In genomic region chr2:41840702-41841551, GRCh38 we compare ENCODE assay signal across 8 cellular contexts.
A peak's percentile ranks its signal among the peaks of the same experiment; 100 is the strongest.
DNase-seq lines count a peak whose midpoint lies in the region; ATAC-seq and TF ChIP-seq lines count a peak whose summit lies in the region.

No MANE protein-coding gene starts in this region.

- TF ChIP-seq CTCF in Panc1 (IDR thresholded peaks at IDR 0.05) (peak; percentile 99), fibroblast of lung (conservative IDR thresholded peaks at IDR 0.05 in 1 of 2, IDR thresholded peaks at IDR 0.05 in 1 of 2; ENCODE audit: low read depth in 1 of 2, low read length in 2 of 2) (peak; percentile 94 to 99)

- H3K4me3 ChIP-seq in Panc1 (ENCODE audit: low read depth in 2 of 2, low read length in 2 of 2) (peak overlapping the region; percentile 80 to 91), fibroblast of lung (replicated peaks in 1 of 4; ENCODE audit: control extremely low read depth in 1 of 4, insufficient read depth in 1 of 4, low read depth in 3 of 4, low read length in 4 of 4) (peak overlapping the region; percentile 64 to 84 (median 74))
- H3K4me3 ChIP-seq in naive thymus-derived CD4-positive, alpha-beta T cell (ENCODE audit: low read length): peak overlapping the region; percentile 90

- H3K4me3 Mint-ChIP-seq in naive thymus-derived CD4-positive, alpha-beta T cell: peak overlapping the region; percentile 90 to 99 (median 95)
- peak overlapping the region; percentile 93 to 97 for H3K4me3 Mint-ChIP-seq in stimulated activated naive B cell treated with anti-CD40 and anti-IgM and Interleukin-4, amounts not matched to agents 10 μg/mL and 1 μg/mL and 100 μg/mL, for 72 hours

- BruUV-seq in Panc1 (replicated peaks; lab: Mats Ljungman, UMichigan): no TSS peak

- H3K27ac Mint-ChIP-seq in naive thymus-derived CD4-positive, alpha-beta T cell: peak overlapping the region; percentile 84 to 99 (median 96)
- H3K27ac Mint-ChIP-seq in stimulated activated naive B cell treated with anti-CD40 and anti-IgM and Interleukin-4, amounts not matched to agents 10 μg/mL and 1 μg/mL and 100 μg/mL, for 72 hours: peak overlapping the region; percentile 95

- H3K9me3 ChIP-seq in Panc1 (ENCODE audit: control insufficient read depth, insufficient read depth, low read depth, low read length) (no peaks in the 10 kb centered on the region), fibroblast of lung (ENCODE audit: control insufficient read depth, insufficient read depth, low read depth, low read length) (no peaks in the 10 kb centered on the region)
- no peaks in the 10 kb centered on the region for H3K9me3 ChIP-seq in naive thymus-derived CD4-positive, alpha-beta T cell (ENCODE audit: control insufficient read depth in 2 of 3, low read length in 3 of 3)

- in situ Hi-C loops in Panc1 (cut with HindIII; ENCODE audit: low pct_unique_long_range_greater_than_20kb, low sequenced_read_pairs): no loop called here

- H3K4me2 ChIP-seq in fibroblast of lung (ENCODE audit: extremely low read depth, insufficient read depth, low read length): peak overlapping the region; percentile 71

- peaks cover 18 to 34% (median 24%) of the 10 kb centered on the region in 5 donors for H3K27me3 Mint-ChIP-seq in naive thymus-derived CD4-positive, alpha-beta T cell
- peaks cover 29 to 37% of the 10 kb centered on the region in 2 donors for H3K27me3 Mint-ChIP-seq in stimulated activated naive B cell treated with anti-CD40 and anti-IgM and Interleukin-4, amounts not matched to agents 10 μg/mL and 1 μg/mL and 100 μg/mL, for 72 hours

- CTCF ChIA-PET in Panc1 (lab: Charles Lee): interaction anchor here (0.6 to 0.7 kb wide), 2 partner anchors 416 to 1390 kb away, joined by 5 to 8 read pairs; no protein-coding TSS in a partner anchor
- CTCF ChIA-PET in naive thymus-derived CD4-positive, alpha-beta T cell (lab: Charles Lee): interaction anchor here (0.7 to 1.5 kb wide), 8 partner anchors 11 to 487 kb away, joined by 3 to 5 read pairs (median 4); no protein-coding TSS in a partner anchor

- H3K27ac ChIP-seq in Panc1 (ENCODE audit: low read length) (peak overlapping the region; percentile 84), fibroblast of lung (ENCODE audit: insufficient read depth, low read length) (peak overlapping the region; percentile 63)
- peak overlapping the region; percentile 83 for H3K27ac ChIP-seq in naive thymus-derived CD4-positive, alpha-beta T cell (ENCODE audit: low read depth, low read length)

- H3K27me3 ChIP-seq in Panc1 (ENCODE audit: control insufficient read depth, insufficient read depth, low read length) (peaks cover 10% of the 10 kb centered on the region), fibroblast of lung (ENCODE audit: control insufficient read depth, insufficient read depth, low read length) (no peaks in the 10 kb centered on the region)
- no peaks in the 10 kb centered on the region for H3K27me3 ChIP-seq in naive thymus-derived CD4-positive, alpha-beta T cell (ENCODE audit: control insufficient read depth in 2 of 2, insufficient read depth in 2 of 2, low read length in 2 of 2)

- peaks cover 6 to 16% (median 10%) of the 10 kb centered on the region in 7 donors for H3K4me1 Mint-ChIP-seq in naive thymus-derived CD4-positive, alpha-beta T cell
- H3K4me1 Mint-ChIP-seq in stimulated activated naive B cell treated with anti-CD40 and anti-IgM and Interleukin-4, amounts not matched to agents 10 μg/mL and 1 μg/mL and 100 μg/mL, for 72 hours: peaks cover 5 to 7% of the 10 kb centered on the region in 2 donors

- H3K9ac ChIP-seq in fibroblast of lung (ENCODE audit: insufficient read depth, low read length): peak overlapping the region; percentile 56

- H3K79me2 ChIP-seq in fibroblast of lung (ENCODE audit: control insufficient read depth, insufficient read depth, low read length): no peaks in the 10 kb centered on the region

- intact Hi-C loops in Panc1 (cut with micrococcal nuclease; ENCODE audit: unreplicated experiment): no loop called here
- intact Hi-C loops in naive thymus-derived CD4-positive, alpha-beta T cell (cut with micrococcal nuclease): loop anchor here (1.0 to 10.0 kb wide), 17 partner anchors 28 to 1386 kb away; partner anchors contain the start of genes COX7A2L (in 2 of the 2), KCNG3 (in 2 of the 2), EML4 (in 1 of the 2) and MTA3 (in 1 of the 2)

- DNase-seq in DMS79 (lab: John Stamatoyannopoulos, UW): peak; percentile 90
- DNase-seq in KG1 (lab: John Stamatoyannopoulos, UW): peak; percentile 86
- peak; percentile 86 for DNase-seq in Panc1 (ENCODE audit: low read depth, low spot score)
- peak; percentile 94 to 96 for DNase-seq in activated T-helper 1 cell treated with anti-CD3 and anti-CD28 coated beads, Interleukin-2, amount 50 U/mL, for 16 hours (ENCODE audit: low read depth in 1 of 2, low spot score in 1 of 2)
- DNase-seq in fibroblast of lung (ENCODE audit: low read depth in 2 of 2): peak; percentile 96 to 98
- DNase-seq in naive thymus-derived CD4-positive, alpha-beta T cell: peak; percentile 93 to 98 (median 97)
- DNase-seq in stimulated activated naive B cell treated with anti-CD40 and anti-IgM and Interleukin-4, amounts not matched to agents 10 μg/mL and 1 μg/mL and 100 μg/mL, for 72 hours: peak; percentile 97

- H3K36me3 ChIP-seq in Panc1 (ENCODE audit: control insufficient read depth, insufficient read depth, low read length): peaks cover 2% of the 10 kb centered on the region; the same call in 1 of the 2 replicates
- no peaks in the 10 kb centered on the region for H3K36me3 ChIP-seq in fibroblast of lung (ENCODE audit: control insufficient read depth, insufficient read depth, low read length)
- no peaks in the 10 kb centered on the region for H3K36me3 ChIP-seq in naive thymus-derived CD4-positive, alpha-beta T cell (ENCODE audit: control insufficient read depth in 2 of 3, insufficient read depth in 3 of 3, low read length in 3 of 3)

- POLR2A ChIA-PET in Panc1 (lab: Charles Lee): interaction anchor here (0.5 kb wide), 1 partner anchor 144 kb away, joined by 5 read pairs; no protein-coding TSS in a partner anchor
- POLR2A ChIA-PET in naive thymus-derived CD4-positive, alpha-beta T cell (lab: Charles Lee): interaction anchor here (0.6 to 2.0 kb wide), 8 partner anchors 9 to 1752 kb away, joined by 3 to 5 read pairs (median 3); no protein-coding TSS in a partner anchor

- H2AFZ ChIP-seq in fibroblast of lung (ENCODE audit: low read length): peak overlapping the region; percentile 91

- peaks cover 8% of the 10 kb centered on the region; the same call in 1 of the 2 replicates for H3K4me1 ChIP-seq in Panc1 (ENCODE audit: control insufficient read depth, insufficient read depth, low read length)
- no peaks in the 10 kb centered on the region for H3K4me1 ChIP-seq in fibroblast of lung (ENCODE audit: control insufficient read depth, extremely low read depth, insufficient read depth, low read length)
- H3K4me1 ChIP-seq in naive thymus-derived CD4-positive, alpha-beta T cell (ENCODE audit: control insufficient read depth in 2 of 2, insufficient read depth in 2 of 2, low read length in 2 of 2): peaks cover 0 to 5% of the 10 kb centered on the region in 2 donors

- H4K20me1 ChIP-seq in fibroblast of lung (ENCODE audit: control insufficient read depth, extremely low read depth, insufficient read depth, low read length): no peaks in the 10 kb centered on the region

- ATAC-seq in GM21723 (IDR thresholded peaks at IDR 0.05; ENCODE audit: unreplicated experiment) (peak; percentile 100), Panc1 (peak; percentile 100)
- ATAC-seq in naive thymus-derived CD4-positive, alpha-beta T cell: peak; percentile 99
- peak; percentile 100 for ATAC-seq in stimulated activated naive B cell treated with anti-CD40 and anti-IgM and Interleukin-4, amounts not matched to agents 10 μg/mL and 1 μg/mL and 100 μg/mL, for 72 hours (replicated peaks)

- H3K36me3 Mint-ChIP-seq in naive thymus-derived CD4-positive, alpha-beta T cell: no peaks in the 10 kb centered on the region
- peaks cover 0 to 1% of the 10 kb centered on the region in 2 donors for H3K36me3 Mint-ChIP-seq in stimulated activated naive B cell treated with anti-CD40 and anti-IgM and Interleukin-4, amounts not matched to agents 10 μg/mL and 1 μg/mL and 100 μg/mL, for 72 hours

- peaks cover 0 to 5% (median 0%) of the 10 kb centered on the region in 11 donors for H3K9me3 Mint-ChIP-seq in naive thymus-derived CD4-positive, alpha-beta T cell
- no peaks in the 10 kb centered on the region for H3K9me3 Mint-ChIP-seq in stimulated activated naive B cell treated with anti-CD40 and anti-IgM and Interleukin-4, amounts not matched to agents 10 μg/mL and 1 μg/mL and 100 μg/mL, for 72 hours

Comparison
In these comparisons a context has a peak if more than half of its experiments do, and no peak if none do; other contexts are left out.
1. Peak in every context shown above with its lines: DNase-seq, ATAC-seq, H3K4me3 ChIP-seq and H3K27ac ChIP-seq.